Comparison of ENCODE assay signal across 14 cellular contexts in the genomic region with DNA sequence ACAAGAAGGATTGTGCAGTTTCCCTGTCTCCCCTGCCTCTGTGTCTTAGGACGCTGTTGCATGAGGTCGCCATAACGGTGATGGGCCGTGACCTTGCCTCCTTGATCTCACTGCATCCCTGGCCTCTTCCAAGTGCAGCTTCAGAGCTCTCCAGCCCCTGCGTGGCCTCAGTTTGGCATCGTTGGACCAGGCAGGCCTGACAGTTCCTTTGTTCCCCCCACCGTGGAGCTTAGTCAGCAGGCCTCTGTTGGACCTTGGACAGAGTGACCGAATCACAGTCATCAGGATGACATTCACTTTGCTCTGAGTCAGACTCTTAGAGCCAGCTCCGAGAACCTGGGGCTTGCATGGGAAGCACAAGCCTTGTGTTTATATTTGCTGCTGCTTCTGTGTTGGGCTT.
DNase-seq lines count a peak whose midpoint lies in the region; ATAC-seq and TF ChIP-seq lines count a peak whose summit lies in the region.
"Had no signal": no experiment of that assay in that cellular context is flagged by ENCODE, and none has a peak within 500 bp of the region (broad histone marks: within the 10 kb centered on the region; RNA-seq: fewer than 3 reads in every experiment).

No MANE protein-coding gene starts in this region.

- H3K27me3 Mint-ChIP-seq in progenitor cell of endocrine pancreas, result peaks cover 9% of the 10 kb centered on the region
- H3K27me3 Mint-ChIP-seq: activated B cell treated with CpG ODN at 0.5 μM for 24 hours had no signal

- H4K91ac ChIP-seq in trophoblast cell (ENCODE audit: low read depth, low read length), result no peak overlapping the region

- TF ChIP-seq CTCF in RWPE2 (IDR thresholded peaks at IDR 0.05; ENCODE audit: poor library complexity, severe bottlenecking) (no peak), fibroblast of lung (conservative IDR thresholded peaks at IDR 0.05 in 1 of 2, IDR thresholded peaks at IDR 0.05 in 1 of 2; ENCODE audit: low read depth in 1 of 2, low read length in 2 of 2) (no peak), progenitor cell of endocrine pancreas (IDR thresholded peaks at IDR 0.05; ENCODE audit: unreplicated experiment) (no peak)

- no peak overlapping the region for H3K14ac ChIP-seq in trophoblast cell (ENCODE audit: low read length)

- H4K12ac ChIP-seq in trophoblast cell (ENCODE audit: low read depth, low read length), result no peak overlapping the region

- H3K27ac ChIP-seq in RWPE2 (ENCODE audit: poor library complexity, severe bottlenecking) (no peak overlapping the region), fibroblast of lung (ENCODE audit: insufficient read depth, low read length) (no peak overlapping the region), trophoblast cell (ENCODE audit: low read depth, low read length) (no peak overlapping the region)
- H3K27ac ChIP-seq: gastroesophageal sphincter, tibial nerve had no signal

- no peak overlapping the region for H3K27ac Mint-ChIP-seq in progenitor cell of endocrine pancreas
- H3K27ac Mint-ChIP-seq: activated B cell treated with CpG ODN at 0.5 μM for 24 hours had no signal

- no peak overlapping the region for H3K4ac ChIP-seq in trophoblast cell (ENCODE audit: low read depth, low read length)

- H2BK5ac ChIP-seq in trophoblast cell (ENCODE audit: low read depth, low read length, poor library complexity), result no peak overlapping the region

- no peaks in the 10 kb centered on the region for H3K9me3 ChIP-seq in RWPE2 (ENCODE audit: severe bottlenecking)
- H3K9me3 ChIP-seq in fibroblast of lung (ENCODE audit: control insufficient read depth, insufficient read depth, low read depth, low read length), result no peaks in the 10 kb centered on the region
- H3K9me3 ChIP-seq in trophoblast cell (ENCODE audit: insufficient read depth, low read depth, low read length), result peaks cover 2% of the 10 kb centered on the region
- H3K9me3 ChIP-seq: gastroesophageal sphincter, tibial nerve had no signal

- H3K9ac ChIP-seq in fibroblast of lung (ENCODE audit: insufficient read depth, low read length) (no peak overlapping the region), trophoblast cell (ENCODE audit: low read length) (no peak overlapping the region)

- no peaks in the 10 kb centered on the region for H3K79me1 ChIP-seq in trophoblast cell (ENCODE audit: low read length)

- H3K27me3 ChIP-seq in RWPE2 (ENCODE audit: insufficient read depth, poor library complexity, severe bottlenecking), result no peaks in the 10 kb centered on the region
- H3K27me3 ChIP-seq in fibroblast of lung (ENCODE audit: control insufficient read depth, insufficient read depth, low read length), result no peaks in the 10 kb centered on the region
- H3K27me3 ChIP-seq in trophoblast cell (ENCODE audit: insufficient read depth, low read length), result no peaks in the 10 kb centered on the region
- H3K27me3 ChIP-seq: gastroesophageal sphincter, tibial nerve had no signal

- no peaks in the 10 kb centered on the region for H3K79me2 ChIP-seq in fibroblast of lung (ENCODE audit: control insufficient read depth, insufficient read depth, low read length)
- no peaks in the 10 kb centered on the region for H3K79me2 ChIP-seq in trophoblast cell (ENCODE audit: control insufficient read depth, insufficient read depth, low read length, poor library complexity)

- H4K20me1 ChIP-seq in fibroblast of lung (ENCODE audit: control insufficient read depth, extremely low read depth, insufficient read depth, low read length), result no peaks in the 10 kb centered on the region

- no peak overlapping the region for H4K8ac ChIP-seq in trophoblast cell (ENCODE audit: low read depth, low read length)

- peak; percentile 88 for DNase-seq in ELR (ENCODE audit: low read depth)
- no peak for DNase-seq in RWPE2 (ENCODE audit: low spot score)
- DNase-seq in fibroblast of lung (ENCODE audit: low read depth in 2 of 2), result peak; percentile 66 to 93
- peak; percentile 16 to 42 for DNase-seq in trophoblast cell
- DNase-seq in GF-D8 (lab: John Stamatoyannopoulos, UW), result no peak
- no peak for DNase-seq in progenitor cell of endocrine pancreas (ENCODE audit: low spot score, unreplicated experiment)
- DNase-seq: activated B cell treated with CpG ODN at 0.5 μM for 24 hours; activated T-cell treated with anti-CD3 and anti-CD28 coated beads, Interleukin-2, amount 50 U/mL, for 4 hours; COR-L47 had no signal

- H3K18ac ChIP-seq in trophoblast cell (ENCODE audit: low read length), result no peak overlapping the region

- no peak overlapping the region for H3K4me3 Mint-ChIP-seq in progenitor cell of endocrine pancreas (ENCODE audit: low read depth)
- H3K4me3 Mint-ChIP-seq: activated B cell treated with CpG ODN at 0.5 μM for 24 hours; activated T-cell treated with anti-CD3 and anti-CD28 coated beads, Interleukin-2, amount 50 U/mL, for 4 hours; central memory CD8-positive, alpha-beta T cell had no signal

- H3K4me1 ChIP-seq in RWPE2 (ENCODE audit: insufficient read depth, poor library complexity, severe bottlenecking) (no peaks in the 10 kb centered on the region), fibroblast of lung (ENCODE audit: control insufficient read depth, extremely low read depth, insufficient read depth, low read length) (peaks cover 3% of the 10 kb centered on the region), trophoblast cell (ENCODE audit: control insufficient read depth in 1 of 2, insufficient read depth in 2 of 2, low read length in 2 of 2) (peaks cover 4 to 9% of the 10 kb centered on the region in 2 experiments)
- H3K4me1 ChIP-seq: gastroesophageal sphincter, tibial nerve had no signal

- H3K4me3 ChIP-seq in RWPE2 (ENCODE audit: severe bottlenecking) (no peak overlapping the region), fibroblast of lung (replicated peaks in 1 of 4; ENCODE audit: control extremely low read depth in 1 of 4, insufficient read depth in 1 of 4, low read depth in 3 of 4, low read length in 4 of 4) (no peak overlapping the region), trophoblast cell (ENCODE audit: low read depth, low read length) (no peak overlapping the region)
- H3K4me3 ChIP-seq: gastroesophageal sphincter, tibial nerve had no signal

- no peaks in the 10 kb centered on the region for H3K9me3 Mint-ChIP-seq in progenitor cell of endocrine pancreas (ENCODE audit: low read depth)
- H3K9me3 Mint-ChIP-seq: activated B cell treated with CpG ODN at 0.5 μM for 24 hours; activated T-cell treated with anti-CD3 and anti-CD28 coated beads, Interleukin-2, amount 50 U/mL, for 4 hours; central memory CD8-positive, alpha-beta T cell had no signal

- H2BK12ac ChIP-seq in trophoblast cell (ENCODE audit: low read length), result no peak overlapping the region

- H3K4me2 ChIP-seq in fibroblast of lung (ENCODE audit: extremely low read depth, insufficient read depth, low read length) (no peak overlapping the region), trophoblast cell (ENCODE audit: low read length) (no peak overlapping the region)

- H3K36me3 Mint-ChIP-seq in progenitor cell of endocrine pancreas (ENCODE audit: insufficient read depth), result no peaks in the 10 kb centered on the region

- peak; percentile 77 for ATAC-seq in RWPE2 (ENCODE audit: low read depth)
- ATAC-seq in HG03095 (IDR thresholded peaks at IDR 0.05; ENCODE audit: unreplicated experiment), result no peak
- no peak for ATAC-seq in HG02588 (IDR thresholded peaks at IDR 0.05; ENCODE audit: unreplicated experiment)
- ATAC-seq: activated T-cell treated with anti-CD3 and anti-CD28 coated beads, Interleukin-2, amount 50 U/mL, for 4 hours; gastroesophageal sphincter had no signal

- H2AK5ac ChIP-seq in trophoblast cell (ENCODE audit: low read length), result no peak overlapping the region

- H3K4me1 Mint-ChIP-seq in progenitor cell of endocrine pancreas (ENCODE audit: low read depth), result peaks cover 31% of the 10 kb centered on the region
- H3K4me1 Mint-ChIP-seq: central memory CD8-positive, alpha-beta T cell had no signal

- H3K23ac ChIP-seq in trophoblast cell (ENCODE audit: low read length), result no peak overlapping the region

- H2BK120ac ChIP-seq in trophoblast cell (ENCODE audit: insufficient read depth, low read length, poor library complexity), result no peak overlapping the region

- no CpG with 5 or more reads among the region's 9 CpGs for WGBS in trophoblast cell (ENCODE audit: extremely low coverage, insufficient coverage, insufficient read length)

- H2AFZ ChIP-seq in fibroblast of lung (ENCODE audit: low read length) (no peak overlapping the region), trophoblast cell (ENCODE audit: insufficient read depth, low read length, poor library complexity) (no peak overlapping the region)

- H3K36me3 ChIP-seq in RWPE2 (ENCODE audit: low read depth) (no peaks in the 10 kb centered on the region), fibroblast of lung (ENCODE audit: control insufficient read depth, insufficient read depth, low read length) (no peaks in the 10 kb centered on the region), trophoblast cell (ENCODE audit: control insufficient read depth in 1 of 2, insufficient read depth in 2 of 2, low read length in 2 of 2) (no peaks in the 10 kb centered on the region)
- H3K36me3 ChIP-seq: gastroesophageal sphincter, tibial nerve had no signal

Comparison
In these comparisons a context has a peak if more than half of its experiments do, and no peak if none do; other contexts are left out.
1. DNase-seq: peak in ELR (single experiment), fibroblast of lung (2 of 2) and trophoblast cell (2 of 2); none in RWPE2 (single experiment), GF-D8 (single experiment) and progenitor cell of endocrine pancreas (single experiment).